Comparison of ENCODE assay signal across 16 cellular contexts in the genomic region with DNA sequence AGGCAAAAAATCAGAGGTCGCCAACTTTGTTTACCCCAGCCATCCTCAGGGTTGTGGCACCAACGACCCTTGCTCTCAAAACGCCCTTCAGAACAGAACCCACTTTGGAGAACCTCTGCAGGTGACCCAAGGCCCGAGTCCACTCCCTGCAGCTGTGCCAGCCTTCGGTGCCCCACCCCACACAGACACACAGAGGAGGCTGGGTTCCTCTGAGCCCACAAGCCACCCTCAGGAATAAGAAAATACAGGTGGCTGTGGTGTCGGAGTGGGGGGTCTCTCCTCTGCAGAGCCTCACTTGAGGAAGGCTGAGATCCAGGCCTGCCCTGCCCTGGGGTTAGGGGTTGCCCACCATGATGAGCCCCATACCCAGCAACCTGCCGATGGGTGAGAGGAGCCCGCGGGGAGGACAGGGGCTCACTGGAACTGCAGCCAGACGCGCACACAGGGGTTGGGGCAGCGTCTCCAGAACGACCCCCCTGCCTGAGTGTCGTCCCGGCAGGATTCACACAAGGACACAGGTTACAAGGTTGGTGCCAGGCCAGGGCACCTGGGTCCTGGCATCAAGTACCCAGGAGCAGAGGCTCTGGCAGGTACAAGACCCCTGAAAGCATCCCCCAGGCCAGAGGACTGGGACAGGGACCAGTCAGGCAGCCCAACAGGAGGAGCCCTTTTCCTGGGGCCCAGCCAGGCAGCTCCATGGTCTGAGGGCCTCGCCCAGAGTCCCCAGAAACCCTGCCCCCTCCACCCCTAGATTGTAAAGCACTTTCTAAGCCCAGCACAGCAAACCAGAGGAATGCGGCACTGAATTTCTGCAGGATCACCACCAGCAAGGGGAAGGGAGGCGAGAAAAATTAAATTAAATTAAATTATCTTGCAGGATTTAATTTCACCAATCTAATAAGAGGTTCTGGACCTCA. TPM values are rescaled to one million over a fixed set of nuclear protein-coding genes. Genes with fewer than 3 reads are reported as not detected.
DNase-seq lines count a peak whose midpoint lies in the region; TF ChIP-seq lines count a peak whose summit lies in the region.
"Had no signal": no experiment of that assay in that cellular context is flagged by ENCODE, and none has a peak within 500 bp of the region (broad histone marks: within the 10 kb centered on the region; RNA-seq: fewer than 3 reads in every experiment).

No MANE protein-coding gene starts in this region.

- H3K27me3 ChIP-seq in BLaER1 treated with 17β-estradiol and CSF1 and Interleukin-3, amounts not matched to agents 10 nM and 100 nM = peaks cover 0 to 53% (median 44%) of the 10 kb centered on the region in 11 experiments; a peak in 17 of 22 replicates
- no peaks in the 10 kb centered on the region for H3K27me3 ChIP-seq in BE2C
- H3K27me3 ChIP-seq: heart left ventricle had no signal

- DNase-seq in GM13977 (ENCODE audit: low spot score) = peak; percentile 23
- DNase-seq in astrocyte of the cerebellum (ENCODE audit: low read depth) = no peak
- no peak for DNase-seq in mesothelial cell of epicardium (ENCODE audit: low spot score in 2 of 2, unreplicated experiment in 2 of 2)
- no peak for DNase-seq in DMS53 treated with DMSO at 0.1 percent for 48 hours (lab: John Stamatoyannopoulos, UW; ENCODE audit: unreplicated experiment)
- DNase-seq in GM10248 (ENCODE audit: extremely low spot score) = no peak
- DNase-seq in BE2C = no peak
- no peak for DNase-seq in LoVo (ENCODE audit: low spot score)
- DNase-seq: activated CD4-positive, alpha-beta T cell treated with anti-CD3 and anti-CD28 coated beads, Interleukin-2, amount 50 U/mL, for 1 hour; aorta; small intestine; stimulated activated CD4-positive, alpha-beta T cell treated with anti-CD3 and anti-CD28 coated beads, Interleukin-2, amount 100 ng/mL, for 48 hours had no signal

- POLR2A ChIA-PET in GM10248 (lab: Yijun Ruan, JAX) = no interaction called here

- H3K4me2 ChIP-seq in BLaER1 treated with 17β-estradiol and CSF1 and Interleukin-3, amounts not matched to agents 10 nM and 100 nM = peak overlapping the region; percentile 98 to 100 (median 100)

- no peak overlapping the region for H3K4me3 Mint-ChIP-seq in mesothelial cell of epicardium
- H3K4me3 Mint-ChIP-seq: activated naive CD4-positive, alpha-beta T cell treated with anti-CD3 and anti-CD28 coated beads for 36 hours; type B pancreatic cell had no signal

- TF ChIP-seq CTCF in GM13977 (IDR thresholded peaks at IDR 0.05; ENCODE audit: extremely low read depth, insufficient read depth, missing control alignments) (no peak), astrocyte of the cerebellum (IDR thresholded peaks at IDR 0.05; ENCODE audit: low read depth, low read length, missing control alignments) (peak; percentile 4), mesothelial cell of epicardium (IDR thresholded peaks at IDR 0.05; ENCODE audit: unreplicated experiment) (no peak), GM10248 (IDR thresholded peaks at IDR 0.05; ENCODE audit: control extremely low read depth, extremely low read depth, low read depth, missing control alignments) (no peak), BE2C (IDR thresholded peaks at IDR 0.05; ENCODE audit: low read depth, low read length) (no peak)

- H3K9me3 ChIP-seq in BLaER1 treated with 17β-estradiol and CSF1 and Interleukin-3, amounts not matched to agents 10 nM and 100 nM (replicated peaks in 1 of 11) = no peaks in the 10 kb centered on the region
- no peaks in the 10 kb centered on the region for H3K9me3 ChIP-seq in BE2C
- H3K9me3 ChIP-seq: heart left ventricle, prostate gland had no signal

- peaks cover 0 to 68% (median 0%) of the 10 kb centered on the region in 11 experiments; a peak in 9 of 22 replicates for H4K20me1 ChIP-seq in BLaER1 treated with 17β-estradiol and CSF1 and Interleukin-3, amounts not matched to agents 10 nM and 100 nM

- peak overlapping the region in 10 of 11 experiments; percentile 3 to 62 (median 46); a peak in 9 of 22 replicates for H3K9ac ChIP-seq in BLaER1 treated with 17β-estradiol and CSF1 and Interleukin-3, amounts not matched to agents 10 nM and 100 nM

- H3K9me3 Mint-ChIP-seq in mesothelial cell of epicardium = no peaks in the 10 kb centered on the region
- H3K9me3 Mint-ChIP-seq: activated naive CD4-positive, alpha-beta T cell treated with anti-CD3 and anti-CD28 coated beads for 36 hours; type B pancreatic cell had no signal

- in situ Hi-C loops in GM13977 (cut with MboI; ENCODE audit: low pct_unique_long_range_greater_than_20kb, low sequenced_read_pairs, unreplicated experiment) = no loop called here
- in situ Hi-C loops in astrocyte of the cerebellum (cut with HindIII; ENCODE audit: low sequenced_read_pairs) = loop anchor here (5.0 kb wide), 1 partner anchor 82 kb away; no protein-coding TSS in a partner anchor

- no peak overlapping the region; a peak in 1 of 20 replicates for H3K4me3 ChIP-seq in BLaER1 treated with 17β-estradiol and CSF1 and Interleukin-3, amounts not matched to agents 10 nM and 100 nM
- no peak overlapping the region for H3K4me3 ChIP-seq in astrocyte of the cerebellum (ENCODE audit: low read depth, low read length)
- H3K4me3 ChIP-seq in BE2C (ENCODE audit: low read depth, low read length) = no peak overlapping the region
- H3K4me3 ChIP-seq: heart left ventricle, prostate gland had no signal

- H3K27ac Mint-ChIP-seq in mesothelial cell of epicardium = peak overlapping the region; percentile 59
- H3K27ac Mint-ChIP-seq: activated naive CD4-positive, alpha-beta T cell treated with anti-CD3 and anti-CD28 coated beads for 36 hours; type B pancreatic cell had no signal

- peaks cover 0 to 3% (median 0%) of the 10 kb centered on the region in 11 experiments; a peak in 8 of 22 replicates for H3K36me3 ChIP-seq in BLaER1 treated with 17β-estradiol and CSF1 and Interleukin-3, amounts not matched to agents 10 nM and 100 nM
- no peaks in the 10 kb centered on the region for H3K36me3 ChIP-seq in BE2C
- H3K36me3 ChIP-seq: prostate gland had no signal

- no peaks in the 10 kb centered on the region for H3K27me3 Mint-ChIP-seq in mesothelial cell of epicardium (ENCODE audit: low read depth)
- H3K27me3 Mint-ChIP-seq: type B pancreatic cell had no signal

- no peaks in the 10 kb centered on the region for H3K36me3 Mint-ChIP-seq in mesothelial cell of epicardium
- H3K36me3 Mint-ChIP-seq: type B pancreatic cell had no signal

- CTCF ChIA-PET in GM10248 (lab: Yijun Ruan, JAX) = no interaction called here

- peak overlapping the region in 5 of 11 experiments; percentile 17 to 88 (median 22); a peak in 5 of 22 replicates for H3K27ac ChIP-seq in BLaER1 treated with 17β-estradiol and CSF1 and Interleukin-3, amounts not matched to agents 10 nM and 100 nM
- H3K27ac ChIP-seq: prostate gland had no signal

- H3K4me1 ChIP-seq in BLaER1 treated with 17β-estradiol and CSF1 and Interleukin-3, amounts not matched to agents 10 nM and 100 nM = peaks cover 87 to 100% (median 96%) of the 10 kb centered on the region in 10 experiments
- peaks cover 6% of the 10 kb centered on the region for H3K4me1 ChIP-seq in BE2C

- peaks cover 41% of the 10 kb centered on the region for H3K4me1 Mint-ChIP-seq in mesothelial cell of epicardium

RNA-seq across cellular contexts. Expression of gene NACC2, which starts 40.0 kb away (rescaled TPM):
- total RNA-seq in mesothelial cell of epicardium = 18.4 to 20.0 TPM (median 19.1 TPM) in 3 replicates
- 7.1 TPM for polyA plus RNA-seq in BE2C (2012; ENCODE audit: insufficient read depth, insufficient read length, low read depth)
